ENCODE assay signal across 9 cellular contexts in genomic region chr4:61201562-61202099, GRCh38. TPM values are rescaled to one million over a fixed set of nuclear protein-coding genes. Genes with fewer than 3 reads are reported as not detected.
DNase-seq lines count a peak whose midpoint lies in the region; ATAC-seq, FAIRE-seq and TF ChIP-seq lines count a peak whose summit lies in the region.
"Had no signal": no experiment of that assay in that cellular context is flagged by ENCODE, and none has a peak within 500 bp of the region (broad histone marks: within the 10 kb centered on the region; RNA-seq: fewer than 3 reads in every experiment).

No MANE protein-coding gene starts in this region.

- H3K27ac ChIP-seq in A549 (no peak overlapping the region), KMS-11 (no peak overlapping the region), endodermal cell (ENCODE audit: low read depth, low read length) (no peak overlapping the region), small intestine (ENCODE audit: low read depth in 1 of 2, low read length in 1 of 2) (peak overlapping the region in 1 of 2 donors; percentile 78)

- ATAC-seq in A549 (peak in 1 of 2 experiments; percentile 41; a peak in 3 of 6 replicates), HG02885 (IDR thresholded peaks at IDR 0.05; ENCODE audit: poor library complexity, unreplicated experiment) (no peak), GM19351 (IDR thresholded peaks at IDR 0.05; ENCODE audit: unreplicated experiment) (no peak), GM21360 (IDR thresholded peaks at IDR 0.05; ENCODE audit: unreplicated experiment) (no peak)

- peak overlapping the region; percentile 83 for H3K4me2 ChIP-seq in A549
- H3K4me2 ChIP-seq in KMS-11, result peak overlapping the region; percentile 51

- TF ChIP-seq RAD21 in A549 (conservative IDR thresholded peaks at IDR 0.05 in 1 of 2, IDR thresholded peaks at IDR 0.05 in 1 of 2), result no peak

- CTCF ChIA-PET in A549 (lab: Yijun Ruan, JAX), result no interaction called here

- DNase-seq in A549 (ENCODE audit: low read depth in 1 of 2, low spot score in 1 of 2) (no peak), endodermal cell (peak; percentile 78), small intestine (no peak)
- DNase-seq: activated B cell treated with CpG ODN at 0.5 μM for 24 hours had no signal

- 7% methylated on average over 9 of the region's 39 CpGs for WGBS in A549 (ENCODE audit: missing lambda C conversion rate)
- WGBS in endodermal cell (ENCODE audit: insufficient coverage in 1 of 2, insufficient read length in 1 of 2), 2 experiments, result 0% methylated on average over 4 to 39 of the region's 39 CpGs
- WGBS in small intestine, 3 donors, result 2 to 6% (median 3%) methylated on average over 38 to 39 of the region's 39 CpGs

- no peak for TF ChIP-seq EP300 in A549 (IDR thresholded peaks at IDR 0.05)

- H3K4me1 ChIP-seq in A549 (no peaks in the 10 kb centered on the region), KMS-11 (ENCODE audit: low read depth, poor library complexity, severe bottlenecking) (no peaks in the 10 kb centered on the region), endodermal cell (ENCODE audit: control insufficient read depth, insufficient read depth, low read length) (peaks cover 3% of the 10 kb centered on the region), mucosa of stomach (ENCODE audit: control insufficient read depth, insufficient read depth, low read length) (peaks cover 12% of the 10 kb centered on the region), small intestine (ENCODE audit: control insufficient read depth in 2 of 2, insufficient read depth in 1 of 2, low read depth in 1 of 2, low read length in 1 of 2) (no peaks in the 10 kb centered on the region)

- peak overlapping the region; percentile 88 for H3K4me3 Mint-ChIP-seq in endodermal cell
- H3K4me3 Mint-ChIP-seq: activated B cell treated with CpG ODN at 0.5 μM for 24 hours had no signal

- H3K36me3 Mint-ChIP-seq in endodermal cell (ENCODE audit: low read depth), result no peaks in the 10 kb centered on the region

- H3K9me3 Mint-ChIP-seq in endodermal cell, result no peaks in the 10 kb centered on the region

- peaks cover 25% of the 10 kb centered on the region for H3K4me1 Mint-ChIP-seq in endodermal cell

- H3K79me2 ChIP-seq in KMS-11 (ENCODE audit: insufficient read depth, low read depth), result no peaks in the 10 kb centered on the region

- H3K9ac ChIP-seq in KMS-11 (no peak overlapping the region), endodermal cell (ENCODE audit: extremely low read depth, low read length, poor library complexity, severe bottlenecking) (peak overlapping the region; percentile 76), mucosa of stomach (ENCODE audit: low read length) (peak overlapping the region; percentile 33)

- H4K20me1 ChIP-seq in KMS-11 (ENCODE audit: insufficient read depth), result no peaks in the 10 kb centered on the region

- H3K36me3 ChIP-seq in KMS-11 (ENCODE audit: insufficient read depth), result no peaks in the 10 kb centered on the region
- H3K36me3 ChIP-seq in endodermal cell (ENCODE audit: control insufficient read depth, insufficient read depth, low read length), result no peaks in the 10 kb centered on the region
- no peaks in the 10 kb centered on the region for H3K36me3 ChIP-seq in mucosa of stomach (ENCODE audit: control insufficient read depth, insufficient read depth, low read length)
- H3K36me3 ChIP-seq in small intestine (ENCODE audit: control insufficient read depth in 2 of 2, insufficient read depth in 2 of 2, low read length in 2 of 2), result no peaks in the 10 kb centered on the region

- H2AFZ ChIP-seq in KMS-11 (ENCODE audit: low read depth), result peak overlapping the region; percentile 81

- no peak for TF ChIP-seq POLR2A in A549 (IDR thresholded peaks at IDR 0.05; ENCODE audit: low read length)

- no peak for FAIRE-seq in A549 (lab: Jason Lieb, UNC)
- no peak for FAIRE-seq in small intestine (lab: Jason Lieb, UNC)

- POLR2A ChIA-PET in A549 (lab: Yijun Ruan, JAX), result no interaction called here

- H3K4me3 ChIP-seq in A549 (peak overlapping the region; percentile 44; the same call in 1 of the 3 replicates), KMS-11 (IDR thresholded peaks at IDR 0.05; ENCODE audit: insufficient read depth, low read depth, low read length) (no peak overlapping the region), endodermal cell (ENCODE audit: low read length) (peak overlapping the region; percentile 92), mucosa of stomach (ENCODE audit: low read length) (peak overlapping the region; percentile 39), small intestine (ENCODE audit: low read depth in 1 of 2, low read length in 2 of 2) (peak overlapping the region in 1 of 2 donors; percentile 14)

- no peak for TF ChIP-seq CTCF in A549 (IDR thresholded peaks at IDR 0.05)
- no peak for TF ChIP-seq CTCF in KMS-11 (conservative IDR thresholded peaks at IDR 0.05; ENCODE audit: low read depth, low read length)
- no peak for TF ChIP-seq CTCF in endodermal cell (conservative IDR thresholded peaks at IDR 0.05)

- no peaks in the 10 kb centered on the region for H3K9me3 ChIP-seq in A549
- H3K9me3 ChIP-seq in endodermal cell (ENCODE audit: control insufficient read depth, low read length), result no peaks in the 10 kb centered on the region
- no peaks in the 10 kb centered on the region for H3K9me3 ChIP-seq in mucosa of stomach (ENCODE audit: control insufficient read depth, low read length)
- H3K9me3 ChIP-seq in small intestine (ENCODE audit: control insufficient read depth, low read depth), result no peaks in the 10 kb centered on the region

- no peak overlapping the region for H3K27ac Mint-ChIP-seq in endodermal cell
- H3K27ac Mint-ChIP-seq: activated B cell treated with CpG ODN at 0.5 μM for 24 hours had no signal

- H3K27me3 ChIP-seq in KMS-11 (ENCODE audit: insufficient read depth, low read depth), result no peaks in the 10 kb centered on the region
- peaks cover 19% of the 10 kb centered on the region for H3K27me3 ChIP-seq in endodermal cell (ENCODE audit: control insufficient read depth, insufficient read depth, low read length, poor library complexity, severe bottlenecking)
- H3K27me3 ChIP-seq in mucosa of stomach (ENCODE audit: control insufficient read depth, insufficient read depth, low read length), result peaks cover 54% of the 10 kb centered on the region
- peaks cover 11 to 14% of the 10 kb centered on the region in 2 donors for H3K27me3 ChIP-seq in small intestine (ENCODE audit: control insufficient read depth in 2 of 2, insufficient read depth in 2 of 2, low read length in 2 of 2)

- H3K27me3 Mint-ChIP-seq in endodermal cell (ENCODE audit: insufficient read depth), result peaks cover 49% of the 10 kb centered on the region

TF ChIP-seq in A549, 52 proteins besides CTCF, POLR2A, EP300 and RAD21 (continues in another document):
- TF ChIP-seq RNF2 (IDR thresholded peaks at IDR 0.05; ENCODE audit: borderline replicate concordance, low read depth) (no peak), TFCP2L1 (CRISPR knock-in tag; IDR thresholded peaks at IDR 0.05) (no peak), CBX2 (IDR thresholded peaks at IDR 0.05; ENCODE audit: borderline replicate concordance, low read depth) (no peak), SREBF2 (IDR thresholded peaks at IDR 0.05) (no peak), ELK1 (IDR thresholded peaks at IDR 0.05; ENCODE audit: low read depth, low read length) (no peak), CHD4 (IDR thresholded peaks at IDR 0.05; ENCODE audit: borderline replicate concordance) (no peak), FOXS1 (CRISPR knock-in tag; IDR thresholded peaks at IDR 0.05) (no peak), CEBPB (IDR thresholded peaks at IDR 0.05) (no peak), HES2 (IDR thresholded peaks at IDR 0.05) (no peak), GATA3 (IDR thresholded peaks at IDR 0.05; ENCODE audit: borderline replicate concordance) (no peak), JUN (IDR thresholded peaks at IDR 0.05) (no peak)
- TF ChIP-seq, protein P1, sequence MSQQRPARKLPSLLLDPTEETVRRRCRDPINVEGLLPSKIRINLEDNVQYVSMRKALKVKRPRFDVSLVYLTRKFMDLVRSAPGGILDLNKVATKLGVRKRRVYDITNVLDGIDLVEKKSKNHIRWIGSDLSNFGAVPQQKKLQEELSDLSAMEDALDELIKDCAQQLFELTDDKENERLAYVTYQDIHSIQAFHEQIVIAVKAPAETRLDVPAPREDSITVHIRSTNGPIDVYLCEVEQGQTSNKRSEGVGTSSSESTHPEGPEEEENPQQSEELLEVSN (IDR thresholded peaks at IDR 0.05; ENCODE audit: borderline replicate concordance, low read depth), result no peak

RNA-seq across cellular contexts. Expression of gene ADGRL3, which starts 1.5 kb away (rescaled TPM):
- polyA plus RNA-seq in A549 (2011; rRNA removed) (0.12 TPM in 2 replicates), A549 (2017; fragmentation: RNase III; extraction: RNeasy Plus Mini Kit Qiagen cat#74134 plus additional on column Dnase treatment) (0.01 to 0.05 TPM (median 0.05 TPM) in 3 replicates), small intestine (1 to 10 TPM in 1 of 3 donors, under 1 TPM in 2; under 0.01 to 1.9 (median 0.81) TPM)
- polyA plus RNA-seq in A549 (2012; cell fraction: cytosol; rRNA removed), result under 0.01 and 0.01 TPM in 2 replicates
- not detected in 2 replicates for polyA plus RNA-seq in A549 (2012; cell fraction: nucleus; rRNA removed)
- 0.17 and 0.19 TPM in 2 replicates for polyA minus RNA-seq in A549 (2011; rRNA and poly(A)+ RNA removed)
- 10 to 100 TPM in 1 of 2 donors, 1 to 10 TPM in 1; 9.9 to 10.3 TPM for total RNA-seq in endodermal cell
- polyA plus RNA-seq in endodermal cell (2013, experiment 1 of 2), result 20.7 TPM
- polyA plus RNA-seq in endodermal cell (2013, experiment 2 of 2), result 22.4 TPM
- total RNA-seq: activated B cell treated with CpG ODN at 0.5 μM for 24 hours had no signal
